ENCODE assay signal across 23 cellular contexts in genomic region chr18:5122270-5122669, GRCh38.
"Had no signal": no experiment of that assay in that cellular context is flagged by ENCODE, and none has a peak within 500 bp of the region (broad histone marks: within the 10 kb centered on the region; RNA-seq: fewer than 3 reads in every experiment).

No MANE protein-coding gene starts in this region.

- H3K27me3 ChIP-seq: adrenal gland, body of pancreas, left lung, vagina had no signal

- ATAC-seq: activated CD8-positive, alpha-beta memory T cell treated with anti-CD3 and anti-CD28 coated beads, Interleukin-2, amount 10 ng/mL, durations not matched to agents 7 days and 5 days; activated CD8-positive, alpha-beta T cell treated with anti-CD3 and anti-CD28 coated beads, Interleukin-2, amount 10 ng/mL, durations not matched to agents 7 days and 5 days; activated T-cell treated with anti-CD3 and anti-CD28 coated beads, Interleukin-2, amount 50 U/mL, for 72 hours; body of pancreas; left lung; lower lobe of right lung; natural killer cell treated with Interleukin-12 subunit alpha and Interleukin-12 subunit beta and Interleukin-15 and Interleukin-18, amount 100 ng/mL, for 72 hours; right cardiac atrium had no signal

- H3K4me1 Mint-ChIP-seq: activated B cell treated with CpG ODN at 0.5 μM for 24 hours; activated CD8-positive, alpha-beta memory T cell treated with anti-CD3 and anti-CD28 coated beads, Interleukin-2, amount 10 ng/mL, durations not matched to agents 7 days and 5 days; activated naive CD8-positive, alpha-beta T cell treated with anti-CD3 and anti-CD28 coated beads for 36 hours had no signal

- H3K27ac ChIP-seq: adrenal gland, body of pancreas, epithelial cell of prostate, left lung, lower lobe of right lung, spleen, thoracic aorta, vagina had no signal

- DNase-seq: activated B cell treated with CpG ODN at 0.5 μM for 24 hours; activated CD8-positive, alpha-beta memory T cell treated with anti-CD3 and anti-CD28 coated beads, Interleukin-2, amount 10 ng/mL, durations not matched to agents 7 days and 5 days; activated CD8-positive, alpha-beta T cell treated with anti-CD3 and anti-CD28 coated beads, Interleukin-2, amount 10 ng/mL, durations not matched to agents 7 days and 5 days; activated naive CD8-positive, alpha-beta T cell treated with anti-CD3 and anti-CD28 coated beads for 36 hours; activated T-cell treated with anti-CD3 and anti-CD28 coated beads, Interleukin-2, amount 50 U/mL, for 72 hours; adrenal gland; aorta; body of pancreas; dermis blood vessel endothelial cell; effector CD4-positive, alpha-beta T cell; left lung; lower lobe of right lung; mesenchymal stem cell; posterior cingulate gyrus; right cardiac atrium; spleen; stimulated activated CD4-positive, alpha-beta T cell treated with anti-CD3 and anti-CD28 coated beads, Interleukin-2, amount 100 ng/mL, for 48 hours had no signal

- H3K4me3 Mint-ChIP-seq: activated B cell treated with CpG ODN at 0.5 μM for 24 hours; activated CD8-positive, alpha-beta memory T cell treated with anti-CD3 and anti-CD28 coated beads, Interleukin-2, amount 10 ng/mL, durations not matched to agents 7 days and 5 days; activated CD8-positive, alpha-beta T cell treated with anti-CD3 and anti-CD28 coated beads, Interleukin-2, amount 10 ng/mL, durations not matched to agents 7 days and 5 days; activated naive CD8-positive, alpha-beta T cell treated with anti-CD3 and anti-CD28 coated beads for 36 hours; activated T-cell treated with anti-CD3 and anti-CD28 coated beads, Interleukin-2, amount 50 U/mL, for 72 hours; natural killer cell treated with Interleukin-12 subunit alpha and Interleukin-12 subunit beta and Interleukin-15 and Interleukin-18, amount 100 ng/mL, for 72 hours; stimulated activated naive CD8-positive, alpha-beta T cell treated with anti-CD3 and anti-CD28 coated beads, Interleukin-15, Interleukin-2, amounts not matched to agents 100 ng/mL and 50 ng/mL, for 24 hours; type B pancreatic cell had no signal

- H3K36me3 ChIP-seq: adrenal gland, left lung, lower lobe of right lung, spleen, thoracic aorta, vagina had no signal

- H3K4me3 ChIP-seq: adrenal gland, body of pancreas, left lung, lower lobe of right lung, spleen, thoracic aorta, vagina had no signal

- H3K27ac Mint-ChIP-seq: activated B cell treated with CpG ODN at 0.5 μM for 24 hours; activated CD8-positive, alpha-beta memory T cell treated with anti-CD3 and anti-CD28 coated beads, Interleukin-2, amount 10 ng/mL, durations not matched to agents 7 days and 5 days; activated CD8-positive, alpha-beta T cell treated with anti-CD3 and anti-CD28 coated beads, Interleukin-2, amount 10 ng/mL, durations not matched to agents 7 days and 5 days; activated naive CD8-positive, alpha-beta T cell treated with anti-CD3 and anti-CD28 coated beads for 36 hours; activated T-cell treated with anti-CD3 and anti-CD28 coated beads, Interleukin-2, amount 50 U/mL, for 72 hours; natural killer cell treated with Interleukin-12 subunit alpha and Interleukin-12 subunit beta and Interleukin-15 and Interleukin-18, amount 100 ng/mL, for 72 hours; stimulated activated naive CD8-positive, alpha-beta T cell treated with anti-CD3 and anti-CD28 coated beads, Interleukin-15, Interleukin-2, amounts not matched to agents 100 ng/mL and 50 ng/mL, for 24 hours; type B pancreatic cell had no signal

- H3K36me3 Mint-ChIP-seq: activated CD8-positive, alpha-beta memory T cell treated with anti-CD3 and anti-CD28 coated beads, Interleukin-2, amount 10 ng/mL, durations not matched to agents 7 days and 5 days; type B pancreatic cell had no signal

- H3K9me3 ChIP-seq: thoracic aorta, vagina had no signal

- H3K4me1 ChIP-seq: adrenal gland, body of pancreas, left lung, lower lobe of right lung, spleen, vagina had no signal

- H3K27me3 Mint-ChIP-seq: activated CD8-positive, alpha-beta memory T cell treated with anti-CD3 and anti-CD28 coated beads, Interleukin-2, amount 10 ng/mL, durations not matched to agents 7 days and 5 days; activated naive CD8-positive, alpha-beta T cell treated with anti-CD3 and anti-CD28 coated beads for 36 hours; stimulated activated naive CD8-positive, alpha-beta T cell treated with anti-CD3 and anti-CD28 coated beads, Interleukin-15, Interleukin-2, amounts not matched to agents 100 ng/mL and 50 ng/mL, for 24 hours had no signal

- H3K9me3 Mint-ChIP-seq: type B pancreatic cell had no signal
